In the genomic region with DNA sequence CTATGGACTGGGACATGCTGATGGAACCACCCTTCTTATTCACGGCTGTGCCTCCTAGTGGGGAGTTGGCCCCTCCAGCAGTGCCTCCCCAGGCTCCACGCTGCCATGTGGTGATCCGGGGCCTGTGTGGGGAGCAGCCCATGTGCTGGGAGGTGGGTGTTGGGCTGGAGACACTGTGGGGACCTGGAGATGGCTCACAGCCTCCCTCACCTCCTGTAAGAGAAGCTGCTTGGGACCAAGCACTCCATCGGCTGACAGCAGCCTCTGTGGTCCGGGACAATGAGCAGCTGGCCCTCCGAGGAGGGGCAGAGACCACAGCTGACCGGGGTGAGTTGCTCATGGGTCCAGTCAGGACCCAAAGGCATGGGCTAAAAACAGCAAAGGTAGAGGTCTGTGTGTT, we compare ENCODE assay signal across 26 cellular contexts. TPM values are rescaled to one million over a fixed set of nuclear protein-coding genes. Genes with fewer than 3 reads are reported as not detected.
"Had no signal": no experiment of that assay in that cellular context is flagged by ENCODE, and none has a peak within 500 bp of the region (broad histone marks: within the 10 kb centered on the region; RNA-seq: fewer than 3 reads in every experiment).

No MANE protein-coding gene starts in this region.

- H2AFZ ChIP-seq: neural progenitor cell had no signal

- H3K27me3 ChIP-seq: colonic mucosa, gastrocnemius medialis, neural progenitor cell had no signal

- DNase-seq: activated CD4-positive, alpha-beta memory T cell treated with anti-CD3 and anti-CD28 coated beads, Interleukin-2, amount 10 ng/mL, durations not matched to agents 7 days and 5 days; activated CD4-positive, alpha-beta T cell treated with anti-CD3 and anti-CD28 coated beads for 1 hour; activated CD8-positive, alpha-beta memory T cell treated with anti-CD3 and anti-CD28 coated beads, Interleukin-2, amount 50 U/mL, for 48 hours; activated gamma-delta T cell; activated T-cell treated with anti-CD3 and anti-CD28 coated beads, Interleukin-2, amount 50 U/mL, for 24 hours; anterior cingulate cortex; colonic mucosa; effector memory CD4-positive, alpha-beta T cell; gastrocnemius medialis; glutamatergic neuron; left cardiac atrium; left ventricle myocardium superior; midbrain; naive thymus-derived CD4-positive, alpha-beta T cell; right cardiac atrium; stimulated activated CD4-positive, alpha-beta T cell treated with anti-CD3 and anti-CD28 coated beads, Interleukin-2, amount 100 ng/mL, for 48 hours; T-helper 2 cell had no signal

- H3K27ac ChIP-seq: colonic mucosa, gastrocnemius medialis, neural progenitor cell, thoracic aorta had no signal

- H3K27ac Mint-ChIP-seq: activated CD4-positive, alpha-beta memory T cell treated with anti-CD3 and anti-CD28 coated beads, Interleukin-2, amount 10 ng/mL, durations not matched to agents 7 days and 5 days; activated CD4-positive, alpha-beta T cell treated with anti-CD3 and anti-CD28 coated beads, Interleukin-2, amount 10 ng/mL, durations not matched to agents 7 days and 5 days; activated naive CD8-positive, alpha-beta T cell; activated T-cell treated with anti-CD3 and anti-CD28 coated beads, Interleukin-2, amount 50 U/mL, for 24 hours; naive thymus-derived CD4-positive, alpha-beta T cell; neural progenitor cell; stimulated activated naive CD8-positive, alpha-beta T cell treated with anti-CD3 and anti-CD28 coated beads, Interleukin-15, Interleukin-2, amounts not matched to agents 100 ng/mL and 50 ng/mL, for 24 hours had no signal

- ATAC-seq: gastrocnemius medialis; left ventricle myocardium superior; naive thymus-derived CD4-positive, alpha-beta T cell; right cardiac atrium had no signal

- H3K4me1 ChIP-seq: colonic mucosa, gastrocnemius medialis, neural progenitor cell had no signal

- H3K9me3 Mint-ChIP-seq: activated CD4-positive, alpha-beta memory T cell treated with anti-CD3 and anti-CD28 coated beads, Interleukin-2, amount 10 ng/mL, durations not matched to agents 7 days and 5 days; activated CD4-positive, alpha-beta T cell treated with anti-CD3 and anti-CD28 coated beads, Interleukin-2, amount 10 ng/mL, durations not matched to agents 7 days and 5 days; activated T-cell treated with anti-CD3 and anti-CD28 coated beads, Interleukin-2, amount 50 U/mL, for 24 hours; neural progenitor cell; stimulated activated naive CD8-positive, alpha-beta T cell treated with anti-CD3 and anti-CD28 coated beads, Interleukin-15, Interleukin-2, amounts not matched to agents 100 ng/mL and 50 ng/mL, for 24 hours had no signal

- H3K4me1 Mint-ChIP-seq: activated CD4-positive, alpha-beta memory T cell treated with anti-CD3 and anti-CD28 coated beads, Interleukin-2, amount 10 ng/mL, durations not matched to agents 7 days and 5 days; activated CD4-positive, alpha-beta T cell treated with anti-CD3 and anti-CD28 coated beads, Interleukin-2, amount 10 ng/mL, durations not matched to agents 7 days and 5 days; neural progenitor cell had no signal

- H3K9ac ChIP-seq: neural progenitor cell had no signal

- H3K9me3 ChIP-seq: colonic mucosa, gastrocnemius medialis, thoracic aorta had no signal

- H3K4me2 ChIP-seq: neural progenitor cell had no signal

- H3K27me3 Mint-ChIP-seq: activated CD4-positive, alpha-beta T cell treated with anti-CD3 and anti-CD28 coated beads, Interleukin-2, amount 10 ng/mL, durations not matched to agents 7 days and 5 days; activated naive CD8-positive, alpha-beta T cell; activated T-cell treated with anti-CD3 and anti-CD28 coated beads, Interleukin-2, amount 50 U/mL, for 24 hours; naive thymus-derived CD4-positive, alpha-beta T cell; stimulated activated naive CD8-positive, alpha-beta T cell treated with anti-CD3 and anti-CD28 coated beads, Interleukin-15, Interleukin-2, amounts not matched to agents 100 ng/mL and 50 ng/mL, for 24 hours had no signal

- H3K4me3 ChIP-seq: colonic mucosa, gastrocnemius medialis, neural progenitor cell, thoracic aorta had no signal

- H3K4me3 Mint-ChIP-seq: activated CD4-positive, alpha-beta memory T cell treated with anti-CD3 and anti-CD28 coated beads, Interleukin-2, amount 10 ng/mL, durations not matched to agents 7 days and 5 days; activated CD4-positive, alpha-beta T cell treated with anti-CD3 and anti-CD28 coated beads, Interleukin-2, amount 10 ng/mL, durations not matched to agents 7 days and 5 days; activated naive CD8-positive, alpha-beta T cell; activated T-cell treated with anti-CD3 and anti-CD28 coated beads, Interleukin-2, amount 50 U/mL, for 24 hours; naive thymus-derived CD4-positive, alpha-beta T cell; stimulated activated naive CD8-positive, alpha-beta T cell treated with anti-CD3 and anti-CD28 coated beads, Interleukin-15, Interleukin-2, amounts not matched to agents 100 ng/mL and 50 ng/mL, for 24 hours had no signal

- H3K36me3 ChIP-seq: colonic mucosa, neural progenitor cell had no signal

RNA-seq across cellular contexts. Expression of gene VWA5B2, which starts 10.3 kb away (rescaled TPM):
- total RNA-seq: activated CD4-positive, alpha-beta memory T cell treated with anti-CD3 and anti-CD28 coated beads, Interleukin-2, amount 10 ng/mL, durations not matched to agents 7 days and 5 days; activated CD4-positive, alpha-beta T cell treated with anti-CD3 and anti-CD28 coated beads, Interleukin-2, amount 10 ng/mL, durations not matched to agents 7 days and 5 days; dermis microvascular lymphatic vessel endothelial cell; gastrocnemius medialis; left cardiac atrium; left ventricle myocardium superior; naive thymus-derived CD4-positive, alpha-beta T cell; right cardiac atrium; skeletal muscle tissue; subcutaneous adipose tissue; thoracic aorta had no signal
- polyA plus RNA-seq: naive thymus-derived CD4-positive, alpha-beta T cell had no signal

RNA-seq across cellular contexts. Expression of gene CAMK2N2, which starts 21.6 kb away (rescaled TPM):
- total RNA-seq: activated CD4-positive, alpha-beta T cell treated with anti-CD3 and anti-CD28 coated beads, Interleukin-2, amount 10 ng/mL, durations not matched to agents 7 days and 5 days; dermis microvascular lymphatic vessel endothelial cell; gastrocnemius medialis; left ventricle myocardium superior; naive thymus-derived CD4-positive, alpha-beta T cell; skeletal muscle tissue; subcutaneous adipose tissue; thoracic aorta had no signal
- polyA plus RNA-seq: naive thymus-derived CD4-positive, alpha-beta T cell had no signal

RNA-seq across cellular contexts. Expression of gene ECE2, which starts 36.1 kb away (rescaled TPM):
- total RNA-seq: activated CD4-positive, alpha-beta memory T cell treated with anti-CD3 and anti-CD28 coated beads, Interleukin-2, amount 10 ng/mL, durations not matched to agents 7 days and 5 days; activated CD4-positive, alpha-beta T cell treated with anti-CD3 and anti-CD28 coated beads, Interleukin-2, amount 10 ng/mL, durations not matched to agents 7 days and 5 days; dermis microvascular lymphatic vessel endothelial cell; gastrocnemius medialis; left ventricle myocardium superior; naive thymus-derived CD4-positive, alpha-beta T cell; omental fat pad; skeletal muscle tissue; subcutaneous adipose tissue; thoracic aorta had no signal
- polyA plus RNA-seq: naive thymus-derived CD4-positive, alpha-beta T cell had no signal
